ENCODE assay signal across 8 cellular contexts in genomic region chr5:1344975-1345838, GRCh38. TPM values are rescaled to one million over a fixed set of nuclear protein-coding genes. Genes with fewer than 3 reads are reported as not detected.
DNase-seq lines count a peak whose midpoint lies in the region; ATAC-seq and TF ChIP-seq lines count a peak whose summit lies in the region.

CLPTM1L (minus strand) TSS chr5:1345099; CDS start chr5:1344841, 258 bp downstream.

- H3K4me3 ChIP-seq in coronary artery: peak within 1 kb of the TSS; percentile 94

- CTCF ChIA-PET in activated CD4-positive, alpha-beta T cell treated with anti-CD3 and anti-CD28 coated beads, Interleukin-2, amount 10 ng/mL, durations not matched to agents 7 days and 5 days (lab: Charles Lee): no interaction called here

- H3K4me3 Mint-ChIP-seq in activated CD4-positive, alpha-beta T cell treated with anti-CD3 and anti-CD28 coated beads, Interleukin-2, amount 10 ng/mL, durations not matched to agents 7 days and 5 days: peak within 1 kb of the TSS; percentile 82

- no peaks in the 10 kb centered on the region for H3K9me3 Mint-ChIP-seq in activated CD4-positive, alpha-beta T cell treated with anti-CD3 and anti-CD28 coated beads, Interleukin-2, amount 10 ng/mL, durations not matched to agents 7 days and 5 days

- no peak for TF ChIP-seq CTCF in coronary artery (IDR thresholded peaks at IDR 0.05)

- no peaks in the 10 kb centered on the region for H3K27me3 Mint-ChIP-seq in activated CD4-positive, alpha-beta T cell treated with anti-CD3 and anti-CD28 coated beads, Interleukin-2, amount 10 ng/mL, durations not matched to agents 7 days and 5 days

- peak within 1 kb of the TSS; percentile 80 to 85 for H3K27ac ChIP-seq in coronary artery

- DNase-seq in Ammon's horn (ENCODE audit: low spot score) (peak; percentile 85), NCI-H510A treated with DMSO at 0.1 percent for 48 hours (lab: John Stamatoyannopoulos, UW) (peak; percentile 85), coronary artery (ENCODE audit: low spot score) (peak; percentile 84), left kidney (ENCODE audit: low read depth, low spot score) (peak; percentile 96)
- peak; percentile 89 for DNase-seq in activated CD4-positive, alpha-beta T cell treated with anti-CD3 and anti-CD28 coated beads, Interleukin-2, amount 10 ng/mL, durations not matched to agents 7 days and 5 days
- peak; percentile 83 for DNase-seq in stimulated activated CD4-positive, alpha-beta T cell treated with anti-CD3 and anti-CD28 coated beads, Interleukin-1b, Interleukin-23, amount 100 ng/mL, for 48 hours

- peaks cover 27% of the 10 kb centered on the region for H3K36me3 Mint-ChIP-seq in activated CD4-positive, alpha-beta T cell treated with anti-CD3 and anti-CD28 coated beads, Interleukin-2, amount 10 ng/mL, durations not matched to agents 7 days and 5 days (ENCODE audit: low read depth)

- peak; percentile 81 for ATAC-seq in HG03432 (IDR thresholded peaks at IDR 0.05; ENCODE audit: unreplicated experiment)

- H3K4me1 Mint-ChIP-seq in activated CD4-positive, alpha-beta T cell treated with anti-CD3 and anti-CD28 coated beads, Interleukin-2, amount 10 ng/mL, durations not matched to agents 7 days and 5 days: peaks cover 28% of the 10 kb centered on the region

- POLR2A ChIA-PET in activated CD4-positive, alpha-beta T cell treated with anti-CD3 and anti-CD28 coated beads, Interleukin-2, amount 10 ng/mL, durations not matched to agents 7 days and 5 days (lab: Charles Lee): interaction anchor here (0.8 kb wide), 1 partner anchor 183 kb away, joined by 4 read pairs; no protein-coding TSS in a partner anchor

- peak within 1 kb of the TSS; percentile 84 for H3K27ac Mint-ChIP-seq in activated CD4-positive, alpha-beta T cell treated with anti-CD3 and anti-CD28 coated beads, Interleukin-2, amount 10 ng/mL, durations not matched to agents 7 days and 5 days

- peak; percentile 79 for TF ChIP-seq POLR2A in GM19193 (IDR thresholded peaks at IDR 0.05; ENCODE audit: extremely low read depth, insufficient read depth, insufficient read length)

RNA-seq across cellular contexts. Expression of gene CLPTM1L, which starts in this region (rescaled TPM):
- 100 to 1,000 TPM; 122 to 123 TPM for total RNA-seq in activated CD4-positive, alpha-beta T cell treated with anti-CD3 and anti-CD28 coated beads, Interleukin-2, amount 10 ng/mL, durations not matched to agents 7 days and 5 days

Comparison
In these comparisons a context has a peak if more than half of its experiments do, and no peak if none do; other contexts are left out.
1. Peak in every context shown above with its lines: DNase-seq, ATAC-seq, H3K4me3 ChIP-seq and H3K27ac ChIP-seq.